Comparison of ENCODE assay signal across 8 cellular contexts in genomic region chrX:110318664-110318968, GRCh38. TPM values are rescaled to one million over a fixed set of nuclear protein-coding genes. Genes with fewer than 3 reads are reported as not detected.
A peak's percentile ranks its signal among the peaks of the same experiment; 100 is the strongest.
DNase-seq lines count a peak whose midpoint lies in the region; ATAC-seq, FAIRE-seq and TF ChIP-seq lines count a peak whose summit lies in the region.

No MANE protein-coding gene starts in this region.

- H3K4me3 Mint-ChIP-seq in activated naive CD8-positive, alpha-beta T cell treated with anti-CD3 and anti-CD28 coated beads, Interleukin-2, amount 50 U/mL, for 24 hours: peak overlapping the region; percentile 89
- H3K4me3 Mint-ChIP-seq in type B pancreatic cell: peak overlapping the region; percentile 99

- TF ChIP-seq RAD21 in HepG2 (CRISPR knock-in tag; IDR thresholded peaks at IDR 0.05): no peak

- BruUV-seq in HepG2 (replicated peaks; lab: Mats Ljungman, UMichigan): no TSS peak

- H3K27ac ChIP-seq in HepG2 (ENCODE audit: extremely low read length, insufficient read depth, low read length): peak overlapping the region; percentile 66

- peak overlapping the region; percentile 87 for H3K27ac Mint-ChIP-seq in activated naive CD8-positive, alpha-beta T cell treated with anti-CD3 and anti-CD28 coated beads, Interleukin-2, amount 50 U/mL, for 24 hours
- peak overlapping the region; percentile 94 for H3K27ac Mint-ChIP-seq in type B pancreatic cell

- intact Hi-C loops in HepG2 (cut with micrococcal nuclease; ENCODE audit: unreplicated experiment): no loop called here

- H3K4me3 ChIP-seq in HepG2 (replicated peaks in 1 of 3; ENCODE audit: insufficient read depth in 1 of 3, low read depth in 2 of 3, low read length in 3 of 3): peak overlapping the region; percentile 60 to 69 (median 67)

- no peaks in the 10 kb centered on the region for H3K9me3 Mint-ChIP-seq in activated naive CD8-positive, alpha-beta T cell treated with anti-CD3 and anti-CD28 coated beads, Interleukin-2, amount 50 U/mL, for 24 hours
- H3K9me3 Mint-ChIP-seq in type B pancreatic cell: no peaks in the 10 kb centered on the region

- H3K36me3 ChIP-seq in HepG2 (replicated peaks in 1 of 2; ENCODE audit: control insufficient read depth in 1 of 2, insufficient read depth in 2 of 2, low read length in 2 of 2): no peaks in the 10 kb centered on the region

- no peaks in the 10 kb centered on the region for H4K20me1 ChIP-seq in HepG2 (ENCODE audit: insufficient read depth, low read length)

- peak overlapping the region; percentile 58 for H3K9ac ChIP-seq in HepG2 (ENCODE audit: insufficient read depth, low read depth, low read length)

- in situ Hi-C loops in HepG2 (cut with HindIII; ENCODE audit: extremely low pct_ligation_motif_present, low pct_unique_long_range_greater_than_20kb): no loop called here

- TF ChIP-seq CTCF in HepG2 (CRISPR knock-in tag; IDR thresholded peaks at IDR 0.05) (no peak), type B pancreatic cell (conservative IDR thresholded peaks at IDR 0.05) (no peak)

- 0% methylated on average over 2 of the region's 4 CpGs for WGBS in HepG2 (ENCODE audit: low lambda C conversion rate)

- ATAC-seq in HG03354 (IDR thresholded peaks at IDR 0.05; ENCODE audit: poor library complexity, severe bottlenecking, unreplicated experiment) (peak; percentile 31), HepG2 (peak; percentile 61)
- no peak for ATAC-seq in activated naive CD8-positive, alpha-beta T cell treated with anti-CD3 and anti-CD28 coated beads, Interleukin-2, amount 50 U/mL, for 24 hours

- peaks cover 27% of the 10 kb centered on the region for H3K4me1 ChIP-seq in HepG2 (ENCODE audit: insufficient read depth, low read length)

- H3K4me1 Mint-ChIP-seq in activated naive CD8-positive, alpha-beta T cell treated with anti-CD3 and anti-CD28 coated beads, Interleukin-2, amount 50 U/mL, for 24 hours: peaks cover 38% of the 10 kb centered on the region
- H3K4me1 Mint-ChIP-seq in type B pancreatic cell (ENCODE audit: unreplicated experiment): peaks cover 16% of the 10 kb centered on the region

- POLR2A ChIA-PET in HepG2 (lab: Yijun Ruan, JAX): interaction anchor here (0.6 to 1.4 kb wide), 5 partner anchors 14 to 100 kb away, joined by 3 read pairs; no protein-coding TSS in a partner anchor

- no peak for FAIRE-seq in HepG2 (lab: Jason Lieb, UNC)

- TF ChIP-seq POLR2A in HepG2 (IDR thresholded peaks at IDR 0.05; ENCODE audit: insufficient read depth in 1 of 2, low read depth in 2 of 2, low read length in 2 of 2) (no peak), erythroblast (IDR thresholded peaks at IDR 0.05; ENCODE audit: low read length) (no peak)

- no peaks in the 10 kb centered on the region for H3K36me3 Mint-ChIP-seq in activated naive CD8-positive, alpha-beta T cell treated with anti-CD3 and anti-CD28 coated beads, Interleukin-2, amount 50 U/mL, for 24 hours (ENCODE audit: low read depth)
- no peaks in the 10 kb centered on the region for H3K36me3 Mint-ChIP-seq in type B pancreatic cell

- peak overlapping the region; percentile 86 for H2AFZ ChIP-seq in HepG2 (ENCODE audit: low read length)

- H3K27me3 ChIP-seq in HepG2 (ENCODE audit: control insufficient read depth in 1 of 2, insufficient read depth in 2 of 2, low read length in 2 of 2): no peaks in the 10 kb centered on the region

- CTCF ChIA-PET in HepG2 (lab: Yijun Ruan, JAX; ENCODE audit: low intra/inter-chr PET ratio, low total read pairs): no interaction called here

- TF ChIP-seq EP300 in HepG2 (IDR thresholded peaks at IDR 0.05; ENCODE audit: low read depth in 2 of 2, low read length in 2 of 2) (no peak), HepG2 (CRISPR knock-in tag; IDR thresholded peaks at IDR 0.05; ENCODE audit: borderline replicate concordance) (no peak)

- H3K79me2 ChIP-seq in HepG2 (ENCODE audit: insufficient read depth, low read length): peaks cover 18% of the 10 kb centered on the region

- no peaks in the 10 kb centered on the region for H3K9me3 ChIP-seq in HepG2 (ENCODE audit: low read length)

- H3K27me3 Mint-ChIP-seq in activated naive CD8-positive, alpha-beta T cell treated with anti-CD3 and anti-CD28 coated beads, Interleukin-2, amount 50 U/mL, for 24 hours: no peaks in the 10 kb centered on the region
- H3K27me3 Mint-ChIP-seq in type B pancreatic cell: no peaks in the 10 kb centered on the region

- DNase-seq in SHP77 (lab: John Stamatoyannopoulos, UW) (peak; percentile 2 to 9), SHP77 treated with DMSO at 0.1 percent for 48 hours (lab: John Stamatoyannopoulos, UW) (no peak), HepG2 (ENCODE audit: low spot score) (no peak), type B pancreatic cell (ENCODE audit: extremely low spot score, unreplicated experiment) (no peak), GDM1 (lab: John Stamatoyannopoulos, UW) (no peak), erythroblast (lab: John Stamatoyannopoulos, UW) (no peak)
- DNase-seq in activated naive CD8-positive, alpha-beta T cell treated with anti-CD3 and anti-CD28 coated beads, Interleukin-2, amount 50 U/mL, for 24 hours: no peak

- peak overlapping the region; percentile 82 for H3K4me2 ChIP-seq in HepG2 (ENCODE audit: low read depth, low read length)

TF ChIP-seq in HepG2, 621 proteins besides CTCF, POLR2A, EP300 and RAD21:
- TF ChIP-seq ZNF572 (CRISPR knock-in tag; IDR thresholded peaks at IDR 0.05) (no peak), NFE2L2 (IDR thresholded peaks at IDR 0.05; ENCODE audit: low read length) (no peak)

RNA-seq across cellular contexts. Expression of gene AMMECR1, which starts 0.7 kb away (rescaled TPM):
- total RNA-seq in HepG2 (2016; rRNA removed; fragmentation: Illumina TruSeq; extraction: Trizol) (7.5 and 8.6 TPM in 2 replicates), type B pancreatic cell (ENCODE audit: low replicate concordance) (19.1 and 19.3 TPM in 2 replicates)
- 1.1 and 1.5 TPM in 2 replicates for total RNA-seq in HepG2 (2016; cell fraction: cytosol; rRNA removed; fragmentation: Illumina TruSeq; extraction: Trizol; ENCODE audit: low read depth)
- total RNA-seq in HepG2 (2016; cell fraction: insoluble cytoplasmic fraction; rRNA removed; fragmentation: Illumina TruSeq; extraction: Trizol): 7.4 and 9.7 TPM in 2 replicates
- 3.4 and 4.0 TPM in 2 replicates for total RNA-seq in HepG2 (2016; cell fraction: membrane; rRNA removed; fragmentation: Illumina TruSeq; extraction: Trizol)
- total RNA-seq in HepG2 (2016; cell fraction: nucleus; rRNA removed; fragmentation: Illumina TruSeq; extraction: Trizol): 8.1 and 9.4 TPM in 2 replicates
- polyA plus RNA-seq in HepG2 (2011; rRNA removed): 1.8 and 3.1 TPM in 2 replicates
- polyA plus RNA-seq in HepG2 (2011; cell fraction: cytosol; rRNA removed): 1.2 and 1.6 TPM in 2 replicates
- 1.7 and 2.0 TPM in 2 replicates for polyA plus RNA-seq in HepG2 (2011; cell fraction: nucleus; rRNA removed)
- polyA plus RNA-seq in HepG2 (2012): 1.7 and 2.6 TPM in 2 replicates
- polyA plus RNA-seq in HepG2 (2016; cell fraction: cytosol; fragmentation: Illumina TruSeq; extraction: Trizol; ENCODE audit: low read depth): 1.0 and 1.4 TPM in 2 replicates
- 9.1 and 9.4 TPM in 2 replicates for polyA plus RNA-seq in HepG2 (2016; cell fraction: insoluble cytoplasmic fraction; fragmentation: Illumina TruSeq; extraction: Trizol; ENCODE audit: low read depth)
- 2.3 and 2.6 TPM in 2 replicates for polyA plus RNA-seq in HepG2 (2016; cell fraction: membrane; fragmentation: Illumina TruSeq; extraction: Trizol; ENCODE audit: low read depth)
- 6.1 and 6.2 TPM in 2 replicates for polyA plus RNA-seq in HepG2 (2016; cell fraction: nucleus; fragmentation: Illumina TruSeq; extraction: Trizol; ENCODE audit: insufficient read depth, low read depth)
- 6.0 and 12.4 TPM in 2 replicates for polyA minus RNA-seq in HepG2 (2011; rRNA and poly(A)+ RNA removed; ENCODE audit: low replicate concordance)
- 1.5 and 1.9 TPM in 2 replicates for polyA minus RNA-seq in HepG2 (2011; cell fraction: cytosol; rRNA and poly(A)+ RNA removed)
- 10.1 and 13.5 TPM in 2 replicates for polyA minus RNA-seq in HepG2 (2011; cell fraction: nucleus; rRNA and poly(A)+ RNA removed)

RNA-seq across cellular contexts. Expression of gene RTL9, which starts 40.0 kb away (rescaled TPM):
- total RNA-seq in HepG2 (2016; rRNA removed; fragmentation: Illumina TruSeq; extraction: Trizol) (0.02 and 0.15 TPM in 2 replicates), type B pancreatic cell (ENCODE audit: low replicate concordance) (0.39 and 0.45 TPM in 2 replicates)
- not detected in 2 replicates for total RNA-seq in HepG2 (2016; cell fraction: cytosol; rRNA removed; fragmentation: Illumina TruSeq; extraction: Trizol; ENCODE audit: low read depth)
- total RNA-seq in HepG2 (2016; cell fraction: insoluble cytoplasmic fraction; rRNA removed; fragmentation: Illumina TruSeq; extraction: Trizol): 0.02 TPM in 1 of 2 replicates, not detected in the other
- total RNA-seq in HepG2 (2016; cell fraction: membrane; rRNA removed; fragmentation: Illumina TruSeq; extraction: Trizol): not detected in 2 replicates
- 0.06 TPM in 1 of 2 replicates, not detected in the other for total RNA-seq in HepG2 (2016; cell fraction: nucleus; rRNA removed; fragmentation: Illumina TruSeq; extraction: Trizol)
- polyA plus RNA-seq in HepG2 (2011; rRNA removed): 0.01 TPM in 1 of 2 replicates, not detected in the other
- 0.01 TPM in 1 of 2 replicates, not detected in the other for polyA plus RNA-seq in HepG2 (2011; cell fraction: cytosol; rRNA removed)
- polyA plus RNA-seq in HepG2 (2011; cell fraction: nucleus; rRNA removed): not detected in 2 replicates
- not detected in 2 replicates for polyA plus RNA-seq in HepG2 (2012)
- polyA plus RNA-seq in HepG2 (2016; cell fraction: cytosol; fragmentation: Illumina TruSeq; extraction: Trizol; ENCODE audit: low read depth): not detected in 2 replicates
- 0.04 TPM in 2 replicates for polyA plus RNA-seq in HepG2 (2016; cell fraction: insoluble cytoplasmic fraction; fragmentation: Illumina TruSeq; extraction: Trizol; ENCODE audit: low read depth)
- polyA plus RNA-seq in HepG2 (2016; cell fraction: membrane; fragmentation: Illumina TruSeq; extraction: Trizol; ENCODE audit: low read depth): 0.03 TPM in 1 of 2 replicates, not detected in the other
- 0.11 and 0.16 TPM in 2 replicates for polyA plus RNA-seq in HepG2 (2016; cell fraction: nucleus; fragmentation: Illumina TruSeq; extraction: Trizol; ENCODE audit: insufficient read depth, low read depth)
- polyA minus RNA-seq in HepG2 (2011; rRNA and poly(A)+ RNA removed; ENCODE audit: low replicate concordance): 0.02 TPM in 1 of 2 replicates, not detected in the other
- not detected in 2 replicates for polyA minus RNA-seq in HepG2 (2011; cell fraction: cytosol; rRNA and poly(A)+ RNA removed)
- not detected in 2 replicates for polyA minus RNA-seq in HepG2 (2011; cell fraction: nucleus; rRNA and poly(A)+ RNA removed)

Comparison
In these comparisons a context has a peak if more than half of its experiments do, and no peak if none do; other contexts are left out.
1. DNase-seq: peak in SHP77 (2 of 2); none in SHP77 treated with DMSO at 0.1 percent for 48 hours (single experiment), activated naive CD8-positive, alpha-beta T cell treated with anti-CD3 and anti-CD28 coated beads, Interleukin-2, amount 50 U/mL, for 24 hours (single experiment), HepG2 (single experiment), type B pancreatic cell (single experiment), GDM1 (single experiment) and erythroblast (0 of 2).